In the genomic region with DNA sequence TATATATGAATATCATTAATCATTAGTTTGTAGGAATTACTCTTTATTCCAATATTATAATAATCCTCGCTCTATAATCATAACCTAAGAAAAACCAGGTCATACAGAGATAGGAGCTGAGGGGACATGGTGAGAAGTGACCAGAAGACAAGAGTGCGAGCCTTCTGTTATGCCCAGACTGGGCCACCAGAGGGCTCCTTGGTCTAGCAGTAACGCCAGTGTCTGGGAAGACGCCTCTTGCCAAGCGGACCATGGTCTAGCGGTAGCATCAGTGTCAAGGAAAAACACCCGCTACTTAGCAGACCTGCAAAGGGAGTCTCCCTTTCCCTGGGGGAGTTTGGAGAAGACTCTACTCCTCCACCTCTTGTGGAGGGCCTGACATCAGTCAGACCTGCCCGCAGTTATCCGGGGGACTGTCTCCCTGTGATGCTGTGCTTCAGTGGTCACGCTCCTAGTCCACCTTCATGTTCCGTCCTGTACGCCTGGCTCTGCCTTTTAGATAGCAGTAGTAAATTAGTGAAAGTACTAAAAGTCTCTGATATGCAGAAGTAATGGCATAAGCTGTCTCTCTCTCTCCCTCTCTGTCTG, we compare ENCODE assay signal across 9 cellular contexts. TPM values are rescaled to one million over a fixed set of nuclear protein-coding genes. Genes with fewer than 3 reads are reported as not detected.
DNase-seq lines count a peak whose midpoint lies in the region; ATAC-seq, FAIRE-seq and TF ChIP-seq lines count a peak whose summit lies in the region.
"Not testable (repeated sequence)": the region's sequence is repeated elsewhere in the genome, so short reads cannot be mapped to it uniquely, and the experiment has no call there.
"Had no signal": no experiment of that assay in that cellular context is flagged by ENCODE, and none has a peak within 500 bp of the region (broad histone marks: within the 10 kb centered on the region; RNA-seq: fewer than 3 reads in every experiment).

No MANE protein-coding gene starts in this region.

- POLR2A ChIA-PET in BJ (lab: Charles Lee) = not testable (repeated sequence)

- H3K9ac ChIP-seq in astrocyte (ENCODE audit: low read length) = not testable (repeated sequence)

- intact Hi-C loops in mucosa of descending colon (cut with DNase I, micrococcal nuclease) = not testable (repeated sequence)

- H3K4me3 ChIP-seq in BJ (ENCODE audit: low read depth, low read length); GM23338; WERI-Rb-1 (ENCODE audit: low read depth, low read length); astrocyte (ENCODE audit: insufficient read depth, low read depth, low read length); fibroblast of villous mesenchyme (ENCODE audit: low read depth, low read length); mucosa of descending colon: not testable (repeated sequence)

- not testable (repeated sequence) for H3K27me3 ChIP-seq in BJ (ENCODE audit: control insufficient read depth, insufficient read depth, low read length); GM23338 (ENCODE audit: insufficient read depth); WERI-Rb-1 (ENCODE audit: insufficient read depth, low read depth, severe bottlenecking); astrocyte (ENCODE audit: insufficient read depth, low read length)

- H3K4me3 Mint-ChIP-seq in GM23338; astrocyte (ENCODE audit: unreplicated experiment): not testable (repeated sequence)

- H3K4me1 ChIP-seq in GM23338 (ENCODE audit: insufficient read depth); astrocyte (ENCODE audit: insufficient read depth, low read length); mucosa of descending colon (ENCODE audit: low read depth): not testable (repeated sequence)

- H3K4me1 Mint-ChIP-seq in GM23338; astrocyte (ENCODE audit: low read depth, unreplicated experiment): not testable (repeated sequence)

- H3K27me3 Mint-ChIP-seq in GM23338 (ENCODE audit: insufficient read depth, low read depth, poor library complexity); astrocyte (ENCODE audit: low read depth, unreplicated experiment): not testable (repeated sequence)

- not testable (repeated sequence) for H3F3A ChIP-seq in GM23338 (replicated peaks; ENCODE audit: low read depth)

- H3K9me3 Mint-ChIP-seq in GM23338; astrocyte (ENCODE audit: unreplicated experiment): not testable (repeated sequence)

- CTCF ChIA-PET in BJ (lab: Yijun Ruan, JAX) = interaction anchor here (0.8 to 7.5 kb wide), 13 partner anchors 8 to 146 kb away, joined by 3 to 92 read pairs (median 4); a partner anchor contains a TSS

- H3K36me3 Mint-ChIP-seq in GM23338 (ENCODE audit: low read depth) = peaks cover 49% of the 10 kb centered on the region
- peaks cover 15% of the 10 kb centered on the region for H3K36me3 Mint-ChIP-seq in astrocyte (ENCODE audit: low read depth, unreplicated experiment)

- H3K27ac Mint-ChIP-seq in GM23338; astrocyte (ENCODE audit: unreplicated experiment): not testable (repeated sequence)

- not testable (repeated sequence) for H3K4me2 ChIP-seq in GM23338; astrocyte (ENCODE audit: low read length)

- ATAC-seq in GM23338, mucosa of descending colon: not testable (repeated sequence)

- H3K36me3 ChIP-seq in BJ (ENCODE audit: control insufficient read depth, insufficient read depth, low read length) (peaks cover 25% of the 10 kb centered on the region), WERI-Rb-1 (peaks cover 87% of the 10 kb centered on the region), astrocyte (ENCODE audit: insufficient read depth, low read length) (peaks cover 12% of the 10 kb centered on the region)
- not testable (repeated sequence) for H3K36me3 ChIP-seq in GM23338 (ENCODE audit: insufficient read depth); mucosa of descending colon (ENCODE audit: low read depth)

- H2AFZ ChIP-seq in GM23338; astrocyte (ENCODE audit: low read depth, low read length): not testable (repeated sequence)

- H3K79me2 ChIP-seq in GM23338 (replicated peaks; ENCODE audit: insufficient read depth) (peaks cover 41% of the 10 kb centered on the region), astrocyte (ENCODE audit: insufficient read depth, low read length) (peaks cover 57% of the 10 kb centered on the region)

- H4K20me1 ChIP-seq in GM23338 (replicated peaks; ENCODE audit: insufficient read depth) = peaks cover 36% of the 10 kb centered on the region
- peaks cover 81% of the 10 kb centered on the region for H4K20me1 ChIP-seq in astrocyte (ENCODE audit: insufficient read depth, low read length)

- not testable (repeated sequence) for DNase-seq in BJ (ENCODE audit: low read depth)
- DNase-seq in GM23338 (ENCODE audit: low spot score) (peak; percentile 67), NCI-H2227 (lab: John Stamatoyannopoulos, UW; ENCODE audit: unreplicated experiment) (peak; percentile 15), WERI-Rb-1 (peak; percentile 81), astrocyte (ENCODE audit: low read depth) (peak; percentile 39), fibroblast of villous mesenchyme (ENCODE audit: low read depth) (peak; percentile 42), mucosa of descending colon (peak; percentile 50 to 67 (median 66))
- DNase-seq in stimulated activated CD8-positive, alpha-beta memory T cell treated with anti-CD3 and anti-CD28 coated beads, Interleukin-12 subunit alpha, Interleukin-12 subunit beta, amount 100 ng/mL, for 4 hours (ENCODE audit: low read depth) = peak; percentile 16

- TF ChIP-seq CTCF in BJ (IDR thresholded peaks at IDR 0.05; ENCODE audit: insufficient read depth, low read depth, low read length) (peak; percentile 67), GM23338 (conservative IDR thresholded peaks at IDR 0.05; ENCODE audit: low read depth in 2 of 2) (peak; percentile 61 to 81), WERI-Rb-1 (IDR thresholded peaks at IDR 0.05; ENCODE audit: low read depth, low read length) (peak; percentile 65), astrocyte (IDR thresholded peaks at IDR 0.05; ENCODE audit: insufficient read depth, low read depth, low read length) (peak; percentile 43), fibroblast of villous mesenchyme (IDR thresholded peaks at IDR 0.05; ENCODE audit: insufficient read depth, low read depth, low read length) (peak; percentile 67), mucosa of descending colon (IDR thresholded peaks at IDR 0.05) (peak; percentile 45)

- FAIRE-seq in astrocyte (lab: Jason Lieb, UNC) = not testable (repeated sequence)

- not testable (repeated sequence) for H3K27ac ChIP-seq in GM23338 (ENCODE audit: low read depth); WERI-Rb-1; astrocyte (ENCODE audit: low read depth, low read length)

- H3K9me2 ChIP-seq in GM23338 (ENCODE audit: insufficient read depth) = not testable (repeated sequence)

- not testable (repeated sequence) for H3K9me3 ChIP-seq in WERI-Rb-1 (ENCODE audit: severe bottlenecking); astrocyte (ENCODE audit: insufficient read depth, low read depth, low read length); mucosa of descending colon

RNA-seq across cellular contexts. Expression of a gene that starts 10.2 kb away (rescaled TPM):
- 36.0 and 47.7 TPM in 2 replicates for polyA plus RNA-seq in BJ (2011; rRNA removed)
- polyA minus RNA-seq in BJ (2011; rRNA and poly(A)+ RNA removed) = 32.0 and 48.1 TPM in 2 replicates
- total RNA-seq in GM23338 (2014; rRNA removed; shearing (Covaris generic)) = 78.8 and 81.1 TPM in 2 replicates
- polyA plus RNA-seq in GM23338 (2016; fragmentation: Nextera tagmentation; extraction: Ambion mirVana) = 41.2 and 46.0 TPM in 2 replicates
- 46.4 and 49.9 TPM in 2 replicates for total RNA-seq in astrocyte
- total RNA-seq in fibroblast of villous mesenchyme = 30.7 and 32.2 TPM in 2 replicates
- 10 to 100 TPM; 45.8 to 53.6 (median 52.2) TPM for total RNA-seq in mucosa of descending colon

RNA-seq across cellular contexts. Expression of a gene that starts 20.8 kb away (rescaled TPM):
- 0.26 and 0.49 TPM in 2 replicates for polyA plus RNA-seq in BJ (2011; rRNA removed)
- polyA minus RNA-seq in BJ (2011; rRNA and poly(A)+ RNA removed) = 0.10 and 0.28 TPM in 2 replicates
- 1.0 and 2.3 TPM in 2 replicates for total RNA-seq in GM23338 (2014; rRNA removed; shearing (Covaris generic))
- 0.26 and 0.27 TPM in 2 replicates for polyA plus RNA-seq in GM23338 (2016; fragmentation: Nextera tagmentation; extraction: Ambion mirVana)
- 2.3 and 3.4 TPM in 2 replicates for total RNA-seq in astrocyte
- total RNA-seq in fibroblast of villous mesenchyme = under 0.01 TPM in 2 replicates
- 1 to 10 TPM in 2 of 3 donors, under 1 TPM in 1; 0.87 to 1.6 (median 1.4) TPM for total RNA-seq in mucosa of descending colon
- polyA plus RNA-seq: naive thymus-derived CD8-positive, alpha-beta T cell had no signal
